In the genomic region with DNA sequence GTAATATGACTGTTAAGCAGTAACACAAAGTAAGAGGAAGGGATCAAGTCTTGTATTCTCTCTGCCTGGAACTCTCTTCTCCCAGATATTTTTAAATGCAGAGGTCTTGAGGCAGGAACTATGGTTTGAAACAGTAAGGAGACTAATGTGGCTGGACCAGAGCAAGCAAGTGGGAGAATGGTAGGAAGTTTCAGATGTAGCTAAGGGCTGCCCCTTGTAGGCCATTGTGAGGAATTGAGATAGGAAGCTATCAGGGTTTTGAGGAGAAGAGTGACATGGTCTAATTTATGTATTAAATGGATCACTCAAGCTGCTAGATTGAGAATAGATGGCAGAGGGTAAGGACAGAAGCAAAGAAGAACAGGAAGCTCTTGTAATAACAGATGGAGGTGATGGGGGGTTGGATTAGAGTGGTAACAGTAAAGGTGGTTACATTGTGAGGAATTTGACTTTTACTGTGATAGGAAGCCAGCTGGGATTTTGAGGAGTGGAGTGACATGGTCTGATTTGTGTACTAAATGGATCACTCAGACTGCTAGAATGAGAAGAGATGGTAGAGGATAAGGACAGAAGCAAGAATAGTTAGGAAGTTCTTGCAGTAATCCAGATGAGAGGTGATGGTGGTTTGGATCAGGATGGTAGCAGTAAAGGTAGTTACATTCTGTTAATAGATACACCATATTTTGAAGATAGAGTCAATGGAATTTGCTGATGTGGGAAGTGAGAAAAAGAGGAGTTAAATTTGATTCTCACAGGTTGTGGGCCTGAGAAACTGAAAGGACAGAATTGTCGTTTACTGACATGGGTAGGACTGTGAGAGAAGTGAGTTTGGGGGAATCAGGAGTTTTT, we compare ENCODE assay signal across 1 cellular context.
TF ChIP-seq lines count a peak whose summit lies in the region.

No MANE protein-coding gene starts in this region.

TF ChIP-seq in GM23338, 12 proteins besides CTCF, POLR2A, EP300 and RAD21 (continued from another document):
- TF ChIP-seq, protein P1, sequence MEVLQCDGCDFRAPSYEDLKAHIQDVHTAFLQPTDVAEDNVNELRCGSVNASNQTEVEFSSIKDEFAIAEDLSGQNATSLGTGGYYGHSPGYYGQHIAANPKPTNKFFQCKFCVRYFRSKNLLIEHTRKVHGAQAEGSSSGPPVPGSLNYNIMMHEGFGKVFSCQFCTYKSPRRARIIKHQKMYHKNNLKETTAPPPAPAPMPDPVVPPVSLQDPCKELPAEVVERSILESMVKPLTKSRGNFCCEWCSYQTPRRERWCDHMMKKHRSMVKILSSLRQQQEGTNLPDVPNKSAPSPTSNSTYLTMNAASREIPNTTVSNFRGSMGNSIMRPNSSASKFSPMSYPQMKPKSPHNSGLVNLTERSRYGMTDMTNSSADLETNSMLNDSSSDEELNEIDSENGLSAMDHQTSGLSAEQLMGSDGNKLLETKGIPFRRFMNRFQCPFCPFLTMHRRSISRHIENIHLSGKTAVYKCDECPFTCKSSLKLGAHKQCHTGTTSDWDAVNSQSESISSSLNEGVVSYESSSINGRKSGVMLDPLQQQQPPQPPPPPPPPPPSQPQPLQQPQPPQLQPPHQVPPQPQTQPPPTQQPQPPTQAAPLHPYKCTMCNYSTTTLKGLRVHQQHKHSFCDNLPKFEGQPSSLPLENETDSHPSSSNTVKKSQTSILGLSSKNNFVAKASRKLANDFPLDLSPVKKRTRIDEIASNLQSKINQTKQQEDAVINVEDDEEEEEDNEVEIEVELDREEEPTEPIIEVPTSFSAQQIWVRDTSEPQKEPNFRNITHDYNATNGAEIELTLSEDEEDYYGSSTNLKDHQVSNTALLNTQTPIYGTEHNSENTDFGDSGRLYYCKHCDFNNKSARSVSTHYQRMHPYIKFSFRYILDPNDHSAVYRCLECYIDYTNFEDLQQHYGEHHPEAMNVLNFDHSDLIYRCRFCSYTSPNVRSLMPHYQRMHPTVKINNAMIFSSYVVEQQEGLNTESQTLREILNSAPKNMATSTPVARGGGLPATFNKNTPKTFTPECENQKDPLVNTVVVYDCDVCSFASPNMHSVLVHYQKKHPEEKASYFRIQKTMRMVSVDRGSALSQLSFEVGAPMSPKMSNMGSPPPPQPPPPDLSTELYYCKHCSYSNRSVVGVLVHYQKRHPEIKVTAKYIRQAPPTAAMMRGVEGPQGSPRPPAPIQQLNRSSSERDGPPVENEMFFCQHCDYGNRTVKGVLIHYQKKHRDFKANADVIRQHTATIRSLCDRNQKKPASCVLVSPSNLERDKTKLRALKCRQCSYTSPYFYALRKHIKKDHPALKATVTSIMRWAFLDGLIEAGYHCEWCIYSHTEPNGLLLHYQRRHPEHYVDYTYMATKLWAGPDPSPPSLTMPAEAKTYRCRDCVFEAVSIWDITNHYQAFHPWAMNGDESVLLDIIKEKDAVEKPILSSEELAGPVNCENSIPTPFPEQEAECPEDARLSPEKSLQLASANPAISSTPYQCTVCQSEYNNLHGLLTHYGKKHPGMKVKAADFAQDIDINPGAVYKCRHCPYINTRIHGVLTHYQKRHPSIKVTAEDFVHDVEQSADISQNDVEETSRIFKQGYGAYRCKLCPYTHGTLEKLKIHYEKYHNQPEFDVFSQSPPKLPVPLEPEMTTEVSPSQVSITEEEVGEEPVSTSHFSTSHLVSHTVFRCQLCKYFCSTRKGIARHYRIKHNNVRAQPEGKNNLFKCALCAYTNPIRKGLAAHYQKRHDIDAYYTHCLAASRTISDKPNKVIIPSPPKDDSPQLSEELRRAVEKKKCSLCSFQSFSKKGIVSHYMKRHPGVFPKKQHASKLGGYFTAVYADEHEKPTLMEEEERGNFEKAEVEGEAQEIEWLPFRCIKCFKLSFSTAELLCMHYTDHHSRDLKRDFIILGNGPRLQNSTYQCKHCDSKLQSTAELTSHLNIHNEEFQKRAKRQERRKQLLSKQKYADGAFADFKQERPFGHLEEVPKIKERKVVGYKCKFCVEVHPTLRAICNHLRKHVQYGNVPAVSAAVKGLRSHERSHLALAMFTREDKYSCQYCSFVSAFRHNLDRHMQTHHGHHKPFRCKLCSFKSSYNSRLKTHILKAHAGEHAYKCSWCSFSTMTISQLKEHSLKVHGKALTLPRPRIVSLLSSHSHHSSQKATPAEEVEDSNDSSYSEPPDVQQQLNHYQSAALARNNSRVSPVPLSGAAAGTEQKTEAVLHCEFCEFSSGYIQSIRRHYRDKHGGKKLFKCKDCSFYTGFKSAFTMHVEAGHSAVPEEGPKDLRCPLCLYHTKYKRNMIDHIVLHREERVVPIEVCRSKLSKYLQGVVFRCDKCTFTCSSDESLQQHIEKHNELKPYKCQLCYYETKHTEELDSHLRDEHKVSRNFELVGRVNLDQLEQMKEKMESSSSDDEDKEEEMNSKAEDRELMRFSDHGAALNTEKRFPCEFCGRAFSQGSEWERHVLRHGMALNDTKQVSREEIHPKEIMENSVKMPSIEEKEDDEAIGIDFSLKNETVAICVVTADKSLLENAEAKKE (CRISPR knock-in tag; IDR thresholded peaks at IDR 0.05) = no peak
- no peak for TF ChIP-seq CREB1 (CRISPR knock-in tag; IDR thresholded peaks at IDR 0.05; ENCODE audit: low read depth)
- TF ChIP-seq, protein P2, sequence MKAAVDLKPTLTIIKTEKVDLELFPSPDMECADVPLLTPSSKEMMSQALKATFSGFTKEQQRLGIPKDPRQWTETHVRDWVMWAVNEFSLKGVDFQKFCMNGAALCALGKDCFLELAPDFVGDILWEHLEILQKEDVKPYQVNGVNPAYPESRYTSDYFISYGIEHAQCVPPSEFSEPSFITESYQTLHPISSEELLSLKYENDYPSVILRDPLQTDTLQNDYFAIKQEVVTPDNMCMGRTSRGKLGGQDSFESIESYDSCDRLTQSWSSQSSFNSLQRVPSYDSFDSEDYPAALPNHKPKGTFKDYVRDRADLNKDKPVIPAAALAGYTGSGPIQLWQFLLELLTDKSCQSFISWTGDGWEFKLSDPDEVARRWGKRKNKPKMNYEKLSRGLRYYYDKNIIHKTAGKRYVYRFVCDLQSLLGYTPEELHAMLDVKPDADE (IDR thresholded peaks at IDR 0.05) = no peak
- TF ChIP-seq POLR2AphosphoS5 (IDR thresholded peaks at IDR 0.05; ENCODE audit: low read depth) = no peak
- no peak for TF ChIP-seq ZNF331 (CRISPR knock-in tag; IDR thresholded peaks at IDR 0.05; ENCODE audit: low read depth)
